9 cellular contexts compared by ENCODE assay signal in the genomic region with DNA sequence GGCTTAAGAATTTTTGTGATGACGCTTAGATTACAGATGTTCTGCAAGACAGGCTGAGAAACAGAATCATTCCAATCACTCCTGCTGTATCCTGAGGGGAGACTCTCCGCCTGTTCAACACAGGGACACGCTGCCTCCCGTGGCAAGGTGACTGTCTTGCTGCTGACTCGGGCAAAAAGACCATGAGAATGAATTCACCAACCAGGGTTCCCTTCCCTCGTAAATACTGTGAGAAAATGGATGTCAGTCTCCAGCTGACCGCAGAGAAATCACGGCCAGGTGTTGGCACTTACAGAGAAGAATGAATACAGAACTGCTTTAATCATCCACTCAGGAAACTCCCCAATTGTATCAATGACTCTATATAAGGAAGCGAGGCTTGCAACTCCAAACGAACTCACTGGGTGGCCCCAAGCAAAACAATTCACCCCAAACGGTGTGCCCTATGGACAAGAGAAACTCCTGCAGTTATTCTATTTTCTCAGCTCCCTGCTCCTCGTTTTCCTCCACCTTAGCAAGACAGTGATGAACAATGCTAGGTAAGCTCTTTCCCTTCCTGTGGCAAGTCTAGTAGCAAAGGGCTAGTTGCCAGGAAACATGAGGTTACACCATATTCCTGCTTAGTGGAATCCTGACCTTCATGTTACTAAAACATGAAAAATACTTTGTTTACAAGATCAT. TPM values are rescaled to one million over a fixed set of nuclear protein-coding genes. Genes with fewer than 3 reads are reported as not detected.
A peak's percentile ranks its signal among the peaks of the same experiment; 100 is the strongest.
DNase-seq lines count a peak whose midpoint lies in the region; ATAC-seq and TF ChIP-seq lines count a peak whose summit lies in the region.
"Had no signal": no experiment of that assay in that cellular context is flagged by ENCODE, and none has a peak within 500 bp of the region (broad histone marks: within the 10 kb centered on the region; RNA-seq: fewer than 3 reads in every experiment).

No MANE protein-coding gene starts in this region.

- peaks cover 26 to 29% of the 10 kb centered on the region in 2 donors for H3K36me3 Mint-ChIP-seq in CD14-positive monocyte

- no peak overlapping the region for H3K4me3 Mint-ChIP-seq in CD14-positive monocyte

- H3K9me3 Mint-ChIP-seq in CD14-positive monocyte = no peaks in the 10 kb centered on the region

- intact Hi-C loops in CD14-positive monocyte (cut with micrococcal nuclease) (loop anchor here in 1 of 2 donors (5.0 kb wide), 2 partner anchors 44 to 104 kb away; no protein-coding TSS in a partner anchor), body of pancreas (cut with DNase I) (no loop called here), aorta (cut with DNase I) (no loop called here)

- H3K9me3 ChIP-seq in body of pancreas (no peaks in the 10 kb centered on the region), lung (ENCODE audit: control insufficient read depth in 2 of 2, insufficient read depth in 1 of 2, low read length in 1 of 2) (no peaks in the 10 kb centered on the region), aorta (ENCODE audit: control insufficient read depth, low read length) (no peaks in the 10 kb centered on the region)
- H3K9me3 ChIP-seq: neutrophil had no signal

- peak overlapping the region in 6 of 7 donors; percentile 36 to 90 (median 81) for H3K27ac Mint-ChIP-seq in CD14-positive monocyte

- peaks cover 31% of the 10 kb centered on the region for H3K4me1 Mint-ChIP-seq in CD14-positive monocyte

- TF ChIP-seq CTCF in CD14-positive monocyte (IDR thresholded peaks at IDR 0.05) = no peak
- TF ChIP-seq CTCF in body of pancreas (IDR thresholded peaks at IDR 0.05) = peak in 2 of 7 experiments; percentile 11 to 19
- no peak for TF ChIP-seq CTCF in lung (IDR thresholded peaks at IDR 0.05; ENCODE audit: control extremely low read depth, extremely low read depth)

- H3K4me3 ChIP-seq in body of pancreas = no peak overlapping the region
- H3K4me3 ChIP-seq in lung = no peak overlapping the region
- no peak overlapping the region for H3K4me3 ChIP-seq in aorta (ENCODE audit: low read length in 2 of 2)

- ATAC-seq in GM19351 (IDR thresholded peaks at IDR 0.05; ENCODE audit: unreplicated experiment) (peak; percentile 50), body of pancreas (peak; percentile 80), lung (ENCODE audit: insufficient read depth, low FRiP score) (peak; percentile 31), GM18519 (IDR thresholded peaks at IDR 0.05; ENCODE audit: low FRiP score, unreplicated experiment) (no peak), aorta (ENCODE audit: low FRiP score) (no peak)

- WGBS in body of pancreas, 2 donors = 17 to 24% methylated on average over 12 of the region's 12 CpGs
- WGBS in lung, 2 donors = 53 to 61% methylated on average over 12 of the region's 12 CpGs
- 90 to 91% methylated on average over 12 of the region's 12 CpGs for WGBS in aorta, 2 donors

- no peaks in the 10 kb centered on the region for H3K27me3 ChIP-seq in body of pancreas
- no peaks in the 10 kb centered on the region for H3K27me3 ChIP-seq in lung (ENCODE audit: control insufficient read depth, insufficient read depth)
- no peaks in the 10 kb centered on the region for H3K27me3 ChIP-seq in aorta (ENCODE audit: control insufficient read depth in 1 of 2, insufficient read depth in 2 of 2, low read length in 1 of 2)
- H3K27me3 ChIP-seq: neutrophil had no signal

- peak; percentile 49 for DNase-seq in CD14-positive monocyte (ENCODE audit: low spot score)
- peak; percentile 84 for DNase-seq in LHCN-M2 (ENCODE audit: low read depth)
- DNase-seq in body of pancreas = peak; percentile 63 to 84 (median 75)
- no peak for DNase-seq in lung (ENCODE audit: low spot score)
- no peak for DNase-seq in epidermal melanocyte (ENCODE audit: insufficient read length, low spot score)
- DNase-seq in aorta = no peak

- H3K4me1 ChIP-seq in body of pancreas (peaks cover 38% of the 10 kb centered on the region), lung (ENCODE audit: control insufficient read depth in 2 of 2, insufficient read depth in 2 of 2, low read length in 2 of 2) (peaks cover 21 to 25% of the 10 kb centered on the region in 2 donors), aorta (ENCODE audit: control insufficient read depth in 1 of 2, insufficient read depth in 2 of 2, low read length in 2 of 2) (no peaks in the 10 kb centered on the region)

- peak overlapping the region; percentile 17 to 85 (median 56) for H3K27ac ChIP-seq in body of pancreas
- peak overlapping the region in 1 of 2 donors; percentile 50 for H3K27ac ChIP-seq in lung (ENCODE audit: low read depth in 1 of 2, low read length in 1 of 2)
- no peak overlapping the region for H3K27ac ChIP-seq in aorta (ENCODE audit: low read depth in 1 of 2, low read length in 2 of 2)
- H3K27ac ChIP-seq: neutrophil had no signal

- H3K36me3 ChIP-seq in body of pancreas (replicated peaks in 1 of 2; ENCODE audit: insufficient read depth in 1 of 2, low read depth in 2 of 2) = no peaks in the 10 kb centered on the region
- no peaks in the 10 kb centered on the region for H3K36me3 ChIP-seq in lung (ENCODE audit: control insufficient read depth in 2 of 2, insufficient read depth in 2 of 2, low read length in 2 of 2)
- H3K36me3 ChIP-seq in aorta (ENCODE audit: control insufficient read depth in 1 of 2, insufficient read depth in 2 of 2, low read length in 1 of 2) = no peaks in the 10 kb centered on the region
- H3K36me3 ChIP-seq: neutrophil had no signal

- peak in 2 of 3 donors; percentile 12 to 16 for TF ChIP-seq POLR2A in body of pancreas (IDR thresholded peaks at IDR 0.05)

- H3K27me3 Mint-ChIP-seq in CD14-positive monocyte (ENCODE audit: low read depth in 3 of 3) = peaks cover 0 to 3% (median 0%) of the 10 kb centered on the region in 3 donors

RNA-seq across cellular contexts. Expression of gene GNA12, which starts 22.8 kb away (rescaled TPM):
- polyA plus RNA-seq in CD14-positive monocyte = 10 to 100 TPM in 1 of 2 donors, 1 to 10 TPM in 1; 3.4 to 10.6 TPM
- 15.1 and 20.6 TPM in 2 replicates for total RNA-seq in LHCN-M2 (2014; rRNA removed)
- polyA plus RNA-seq in LHCN-M2 (2012) = 58.1 TPM
- 10 to 100 TPM; 12.2 to 17.5 TPM for total RNA-seq in body of pancreas
- total RNA-seq in lung = 10 to 100 TPM; 34.4 to 51.9 TPM
- 10 to 100 TPM; 11.0 to 32.6 TPM for polyA plus RNA-seq in lung
- total RNA-seq in aorta = 10 to 100 TPM; 53.0 to 56.6 TPM
- polyA plus RNA-seq in aorta = 10 to 100 TPM; 21.4 to 31.6 TPM

Comparison
In these comparisons a context has a peak if more than half of its experiments do, and no peak if none do; other contexts are left out.
1. DNase-seq: peak in CD14-positive monocyte (single experiment), LHCN-M2 (single experiment) and body of pancreas (4 of 4); none in lung (single experiment), epidermal melanocyte (single experiment) and aorta (0 of 2).
2. ATAC-seq: peak in GM19351 (single experiment), body of pancreas (single experiment) and lung (single experiment); none in GM18519 (single experiment) and aorta (single experiment).
3. H3K27ac ChIP-seq: peak in body of pancreas (4 of 4); none in aorta (0 of 2).